In the genomic region with DNA sequence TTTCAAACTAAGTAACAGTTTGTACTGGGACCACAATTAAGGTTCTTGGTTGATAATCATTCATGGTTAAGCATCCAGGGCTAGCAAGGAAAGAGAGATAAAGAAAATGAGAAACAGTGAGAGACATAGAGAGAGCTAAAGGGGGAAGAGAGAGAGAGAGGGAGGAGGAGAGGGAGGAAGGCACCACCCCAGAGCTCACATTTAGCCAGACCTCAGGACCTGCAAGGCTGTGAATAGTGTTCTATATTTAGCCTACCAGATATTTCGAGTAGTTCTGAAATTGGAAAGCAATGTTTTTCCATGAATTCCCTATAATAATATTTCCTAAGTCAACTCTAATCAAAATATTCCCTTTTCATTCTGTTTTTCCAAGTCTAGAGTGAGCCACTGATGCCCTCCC, we compare ENCODE assay signal across 27 cellular contexts.
"Had no signal": no experiment of that assay in that cellular context is flagged by ENCODE, and none has a peak within 500 bp of the region (broad histone marks: within the 10 kb centered on the region; RNA-seq: fewer than 3 reads in every experiment).

No MANE protein-coding gene starts in this region.

- H3K4me1 ChIP-seq: body of pancreas, gastroesophageal sphincter, stomach, suprapubic skin, vagina had no signal

- ATAC-seq: activated T-helper 17 cell treated with anti-CD3 and anti-CD28 coated beads, Interleukin-2, amount 50 U/mL, for 72 hours; body of pancreas; gastroesophageal sphincter; sciatic nerve; stimulated activated memory B cell treated with anti-CD40 and anti-IgM and Interleukin-4, amounts not matched to agents 10 μg/mL and 1 μg/mL and 100 μg/mL, for 72 hours had no signal

- H3K27ac Mint-ChIP-seq: activated naive CD8-positive, alpha-beta T cell treated with anti-CD3 and anti-CD28 coated beads for 36 hours; activated T-cell treated with anti-CD3 and anti-CD28 coated beads, Interleukin-2, amount 50 U/mL, for 24 hours; activated T-helper 17 cell treated with anti-CD3 and anti-CD28 coated beads, Interleukin-2, amount 50 U/mL, for 72 hours; memory B cell; nephron progenitor cell; stimulated activated memory B cell treated with anti-CD40 and anti-IgM and Interleukin-4, amounts not matched to agents 10 μg/mL and 1 μg/mL and 100 μg/mL, for 72 hours; WTC11 had no signal

- H3K9me3 Mint-ChIP-seq: activated T-cell treated with anti-CD3 and anti-CD28 coated beads, Interleukin-2, amount 50 U/mL, for 24 hours; WTC11 had no signal

- H3K36me3 Mint-ChIP-seq: activated naive CD8-positive, alpha-beta T cell treated with anti-CD3 and anti-CD28 coated beads for 36 hours; WTC11 had no signal

- H3K9me3 ChIP-seq: body of pancreas, esophagus muscularis mucosa, gastroesophageal sphincter, suprapubic skin, vagina had no signal

- DNase-seq: activated CD4-positive, alpha-beta T cell treated with anti-CD3 and anti-CD28 coated beads, Interleukin-2, amount 50 U/mL, for 4 hours; activated CD8-positive, alpha-beta memory T cell treated with anti-CD3 and anti-CD28 coated beads for 24 hours; activated CD8-positive, alpha-beta memory T cell treated with anti-CD3 and anti-CD28 coated beads, Interleukin-2, amount 50 U/mL, for 4 hours; activated naive CD4-positive, alpha-beta T cell; activated naive CD8-positive, alpha-beta T cell treated with anti-CD3 and anti-CD28 coated beads for 36 hours; activated T-cell treated with anti-CD3 and anti-CD28 coated beads, Interleukin-2, amount 50 U/mL, for 24 hours; amygdala; body of pancreas; effector memory CD4-positive, alpha-beta T cell; head of caudate nucleus; nephron progenitor cell; nucleus accumbens; posterior cingulate gyrus; stimulated activated CD4-positive, alpha-beta T cell treated with anti-CD3 and anti-CD28 coated beads, Interleukin-15, amount 100 ng/mL, for 24 hours; stomach; T-helper 9 cell; trophoblast cell had no signal

- H3K36me3 ChIP-seq: esophagus muscularis mucosa, gastroesophageal sphincter, stomach, suprapubic skin, vagina had no signal

- H3K4me3 Mint-ChIP-seq: activated naive CD8-positive, alpha-beta T cell treated with anti-CD3 and anti-CD28 coated beads for 36 hours; activated T-cell treated with anti-CD3 and anti-CD28 coated beads, Interleukin-2, amount 50 U/mL, for 24 hours; activated T-helper 17 cell treated with anti-CD3 and anti-CD28 coated beads, Interleukin-2, amount 50 U/mL, for 72 hours; memory B cell; nephron progenitor cell; stimulated activated memory B cell treated with anti-CD40 and anti-IgM and Interleukin-4, amounts not matched to agents 10 μg/mL and 1 μg/mL and 100 μg/mL, for 72 hours; WTC11 had no signal

- H3K4me1 Mint-ChIP-seq: activated T-helper 17 cell treated with anti-CD3 and anti-CD28 coated beads, Interleukin-2, amount 50 U/mL, for 72 hours; nephron progenitor cell had no signal

- H3K27me3 Mint-ChIP-seq: stimulated activated memory B cell treated with anti-CD40 and anti-IgM and Interleukin-4, amounts not matched to agents 10 μg/mL and 1 μg/mL and 100 μg/mL, for 72 hours had no signal

- H3K27me3 ChIP-seq: body of pancreas, esophagus muscularis mucosa, gastroesophageal sphincter, stomach, suprapubic skin, vagina had no signal

- H3K4me3 ChIP-seq: body of pancreas, esophagus muscularis mucosa, gastroesophageal sphincter, smooth muscle cell, stomach, suprapubic skin, vagina had no signal

- H3K27ac ChIP-seq: body of pancreas, esophagus muscularis mucosa, gastroesophageal sphincter, stomach, suprapubic skin, vagina had no signal
